Comparison of ENCODE assay signal across 10 cellular contexts in genomic region chr6:125746019-125746414, GRCh38. TPM values are rescaled to one million over a fixed set of nuclear protein-coding genes. Genes with fewer than 3 reads are reported as not detected.
DNase-seq lines count a peak whose midpoint lies in the region; ATAC-seq, FAIRE-seq and TF ChIP-seq lines count a peak whose summit lies in the region.
"Had no signal": no experiment of that assay in that cellular context is flagged by ENCODE, and none has a peak within 500 bp of the region (broad histone marks: within the 10 kb centered on the region; RNA-seq: fewer than 3 reads in every experiment).

No MANE protein-coding gene starts in this region.

- H3K9ac ChIP-seq in iPS-15b (ENCODE audit: low read depth, low read length) (peak overlapping the region; percentile 80), smooth muscle cell (ENCODE audit: low read depth) (peak overlapping the region; percentile 62)

- H3K4me1 ChIP-seq in iPS-15b (ENCODE audit: control insufficient read depth, insufficient read depth, low read length) (peaks cover 19% of the 10 kb centered on the region), smooth muscle cell (ENCODE audit: low read depth) (peaks cover 21% of the 10 kb centered on the region)

- peak overlapping the region; percentile 94 for H2AFZ ChIP-seq in smooth muscle cell (ENCODE audit: low read depth)

- H3K79me2 ChIP-seq in smooth muscle cell (ENCODE audit: low read depth) = peaks cover 16% of the 10 kb centered on the region

- peak overlapping the region; percentile 92 for H3K27ac Mint-ChIP-seq in T-helper 17 cell

- H3K36me3 ChIP-seq in H7 (replicated peaks; ENCODE audit: control insufficient read depth, insufficient read depth, low read length) (no peaks in the 10 kb centered on the region), iPS-15b (ENCODE audit: control insufficient read depth, insufficient read depth, low read length) (no peaks in the 10 kb centered on the region), smooth muscle cell (ENCODE audit: low read depth) (no peaks in the 10 kb centered on the region)

- ATAC-seq in T-helper 17 cell (no peak), HG03460 (IDR thresholded peaks at IDR 0.05; ENCODE audit: unreplicated experiment) (no peak)

- H3K27me3 ChIP-seq in H7 (ENCODE audit: control insufficient read depth, insufficient read depth, low read length) (peaks cover 14% of the 10 kb centered on the region), iPS-15b (ENCODE audit: control insufficient read depth, insufficient read depth, low read length) (no peaks in the 10 kb centered on the region), smooth muscle cell (ENCODE audit: low read depth) (no peaks in the 10 kb centered on the region)

- DNase-seq in H7 = no peak
- DNase-seq in T-helper 17 cell = no peak
- DNase-seq in smooth muscle cell (lab: John Stamatoyannopoulos, UW; ENCODE audit: unreplicated experiment) = no peak
- no peak for DNase-seq in lower leg skin (ENCODE audit: low spot score in 2 of 2)
- no peak for DNase-seq in RCC 7860 (ENCODE audit: low spot score)
- DNase-seq: NCI-H1105; SHP77 treated with DMSO at 0.1 percent for 48 hours; stimulated activated CD4-positive, alpha-beta T cell treated with anti-CD3 and anti-CD28 coated beads, Interleukin-4, amount 100 ng/mL, for 1 hour had no signal

- no peaks in the 10 kb centered on the region for H4K20me1 ChIP-seq in smooth muscle cell (ENCODE audit: low read depth)

- FAIRE-seq in RCC 7860 (lab: Jason Lieb, UNC) = no peak

- H3K27ac ChIP-seq in smooth muscle cell (ENCODE audit: low read depth) = peak overlapping the region; percentile 46

- peaks cover 4% of the 10 kb centered on the region for H3K36me3 Mint-ChIP-seq in T-helper 17 cell (ENCODE audit: low read depth)

- H3F3A ChIP-seq in smooth muscle cell (ENCODE audit: low read depth) = peaks cover 6% of the 10 kb centered on the region

- peak overlapping the region; percentile 88 for H3K4me2 ChIP-seq in smooth muscle cell

- intact Hi-C loops in lower leg skin (cut with DNase I; ENCODE audit: low total_unique reads) = no loop called here

- peaks cover 47% of the 10 kb centered on the region for H3K27me3 Mint-ChIP-seq in T-helper 17 cell

- no peak for TF ChIP-seq POLR2A in lower leg skin (IDR thresholded peaks at IDR 0.05)

- WGBS in smooth muscle cell (ENCODE audit: low lambda C conversion rate) = 30% methylated on average over 5 of the region's 5 CpGs
- WGBS in lower leg skin, 2 donors = 81 to 84% methylated on average over 5 of the region's 5 CpGs

- peak overlapping the region; percentile 84 for H3K4me3 ChIP-seq in H7 (ENCODE audit: insufficient read depth, low read depth, low read length)
- H3K4me3 ChIP-seq in iPS-15b (ENCODE audit: low read depth, low read length) = peak overlapping the region; percentile 71
- peak overlapping the region; percentile 87 for H3K4me3 ChIP-seq in smooth muscle cell
- H3K4me3 ChIP-seq in lower leg skin (ENCODE audit: low read depth, poor library complexity, severe bottlenecking) = no peak overlapping the region

- peaks cover 26% of the 10 kb centered on the region for H3K4me1 Mint-ChIP-seq in T-helper 17 cell

- peak overlapping the region; percentile 92 for H3K4me3 Mint-ChIP-seq in T-helper 17 cell

- TF ChIP-seq CTCF in smooth muscle cell (IDR thresholded peaks at IDR 0.05; ENCODE audit: borderline replicate concordance, insufficient read depth, poor library complexity, severe bottlenecking) (no peak), lower leg skin (IDR thresholded peaks at IDR 0.05) (no peak)

- no peaks in the 10 kb centered on the region for H3K9me3 ChIP-seq in T-helper 17 cell (ENCODE audit: control insufficient read depth, low read length, poor library complexity, severe bottlenecking)
- H3K9me3 ChIP-seq in iPS-15b (ENCODE audit: control insufficient read depth, insufficient read depth, low read length) = no peaks in the 10 kb centered on the region
- no peaks in the 10 kb centered on the region for H3K9me3 ChIP-seq in smooth muscle cell (replicated peaks; ENCODE audit: low read depth)

RNA-seq across cellular contexts. Expression of gene HEY2, which starts 3.4 kb away (rescaled TPM):
- total RNA-seq in H7 (2014; rRNA removed; shearing (Covaris generic)) = 19.3 and 30.4 TPM in 2 replicates
- total RNA-seq in T-helper 17 cell (under 1 TPM in 1 of 2 donors, not detected in 1; 0.23 TPM), smooth muscle cell (17.2 and 21.2 TPM in 2 replicates), lower leg skin (1 to 10 TPM in 2 of 4 donors, under 1 TPM in 2; 0.65 to 2.9 (median 1.5) TPM)
- polyA plus RNA-seq in smooth muscle cell = 23.6 and 35.2 TPM in 2 replicates

RNA-seq across cellular contexts. Expression of gene NCOA7, which starts 44.7 kb away (rescaled TPM):
- total RNA-seq in H7 (2014; rRNA removed; shearing (Covaris generic)) = 3.0 and 4.1 TPM in 2 replicates
- 10 to 100 TPM; 49.5 to 62.4 TPM for total RNA-seq in T-helper 17 cell
- 44.0 and 57.8 TPM in 2 replicates for total RNA-seq in smooth muscle cell
- polyA plus RNA-seq in smooth muscle cell = 35.7 and 38.1 TPM in 2 replicates
- total RNA-seq in lower leg skin = 10 to 100 TPM in 3 of 4 donors, 1 to 10 TPM in 1; 6.8 to 14.9 (median 13.3) TPM
